ENCODE assay signal across 8 cellular contexts in the genomic region with DNA sequence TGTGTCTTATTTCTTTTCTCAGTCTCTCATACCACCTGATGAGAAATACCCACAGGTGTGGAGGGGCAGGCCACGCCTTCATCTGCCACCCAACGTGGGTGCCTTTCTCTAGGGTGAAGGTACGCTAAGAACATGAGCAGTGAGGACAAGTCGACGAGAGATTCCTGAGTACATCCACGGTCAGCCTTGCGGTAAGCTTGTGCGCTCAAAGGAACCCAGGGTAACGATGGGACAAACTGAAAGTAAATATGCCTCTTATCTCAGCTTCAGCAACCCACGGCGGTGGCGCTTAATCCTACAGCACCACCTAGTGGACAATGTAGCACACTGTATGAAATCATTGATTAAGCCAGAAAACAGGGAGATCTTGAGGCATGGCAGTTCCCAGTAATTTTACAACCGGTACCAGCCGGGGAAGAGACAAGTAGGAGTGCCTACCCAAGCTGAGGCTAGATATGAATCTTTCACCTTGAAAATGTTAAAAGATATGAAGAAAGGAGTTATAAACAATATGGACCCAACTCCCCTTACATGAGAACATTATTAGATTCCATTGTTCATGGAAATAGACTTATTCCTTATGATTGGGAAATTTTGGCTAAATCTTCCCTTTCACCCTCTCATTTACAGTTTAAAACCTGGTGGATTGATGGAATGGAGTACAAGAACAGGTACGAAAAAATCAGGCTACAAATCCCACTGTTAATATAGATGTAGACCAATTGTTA.
DNase-seq lines count a peak whose midpoint lies in the region; ATAC-seq and TF ChIP-seq lines count a peak whose summit lies in the region.

No MANE protein-coding gene starts in this region.

- H3K36me3 Mint-ChIP-seq in nephron (ENCODE audit: low read depth) = peaks cover 38% of the 10 kb centered on the region

- peak overlapping the region in 1 of 3 experiments; percentile 37 for H3K4me3 Mint-ChIP-seq in nephron
- peak overlapping the region; percentile 86 to 91 for H3K4me3 Mint-ChIP-seq in stimulated activated naive CD8-positive, alpha-beta T cell treated with anti-CD3 and anti-CD28 coated beads, Interleukin-15, amount 100 ng/mL, for 72 hours

- H3K9me3 Mint-ChIP-seq in nephron = peaks cover 63% of the 10 kb centered on the region
- H3K9me3 Mint-ChIP-seq in stimulated activated naive CD8-positive, alpha-beta T cell treated with anti-CD3 and anti-CD28 coated beads, Interleukin-15, amount 100 ng/mL, for 72 hours = peaks cover 5 to 15% of the 10 kb centered on the region in 2 donors

- peak overlapping the region in 3 of 4 experiments; percentile 21 to 47 (median 28) for H3K4me3 ChIP-seq in fibroblast of lung (replicated peaks in 1 of 4; ENCODE audit: control extremely low read depth in 1 of 4, insufficient read depth in 1 of 4, low read depth in 3 of 4, low read length in 4 of 4)

- no peaks in the 10 kb centered on the region for H3K79me2 ChIP-seq in fibroblast of lung (ENCODE audit: control insufficient read depth, insufficient read depth, low read length)

- H3K36me3 ChIP-seq in fibroblast of lung (ENCODE audit: control insufficient read depth, insufficient read depth, low read length) = no peaks in the 10 kb centered on the region

- peak overlapping the region; percentile 64 for H3K4me2 ChIP-seq in fibroblast of lung (ENCODE audit: extremely low read depth, insufficient read depth, low read length)

- no peaks in the 10 kb centered on the region for H3K27me3 Mint-ChIP-seq in nephron (ENCODE audit: low read depth)
- H3K27me3 Mint-ChIP-seq in stimulated activated naive CD8-positive, alpha-beta T cell treated with anti-CD3 and anti-CD28 coated beads, Interleukin-15, amount 100 ng/mL, for 72 hours = no peaks in the 10 kb centered on the region

- TF ChIP-seq CTCF in fibroblast of lung (conservative IDR thresholded peaks at IDR 0.05 in 1 of 2, IDR thresholded peaks at IDR 0.05 in 1 of 2; ENCODE audit: low read depth in 1 of 2, low read length in 2 of 2) (peak; percentile 36 to 52), nephron (IDR thresholded peaks at IDR 0.05; ENCODE audit: unreplicated experiment in 3 of 3) (peak; percentile 25 to 35 (median 33))

- H2AFZ ChIP-seq in fibroblast of lung (ENCODE audit: low read length) = peak overlapping the region; percentile 86

- DNase-seq in EH (ENCODE audit: low read depth) (peak; percentile 71), NOMO-1 treated with DMSO at 0.1 percent for 48 hours (lab: John Stamatoyannopoulos, UW; ENCODE audit: unreplicated experiment) (peak; percentile 78), activated T-cell treated with anti-CD3 and anti-CD28 coated beads for 48 hours (ENCODE audit: low read depth) (peak; percentile 42), fibroblast of lung (ENCODE audit: low read depth in 2 of 2) (peak; percentile 47 to 53), dedifferentiated amniotic fluid mesenchymal stem cell (ENCODE audit: extremely low spot score) (no peak)
- peak; percentile 66 to 74 for DNase-seq in stimulated activated naive CD8-positive, alpha-beta T cell treated with anti-CD3 and anti-CD28 coated beads, Interleukin-15, amount 100 ng/mL, for 72 hours

- H3K27ac Mint-ChIP-seq in nephron = no peak overlapping the region
- H3K27ac Mint-ChIP-seq in stimulated activated naive CD8-positive, alpha-beta T cell treated with anti-CD3 and anti-CD28 coated beads, Interleukin-15, amount 100 ng/mL, for 72 hours = peak overlapping the region; percentile 83 to 94

- ATAC-seq in HG03103 (IDR thresholded peaks at IDR 0.05; ENCODE audit: low read depth, unreplicated experiment) = peak; percentile 88
- ATAC-seq in stimulated activated naive CD8-positive, alpha-beta T cell treated with anti-CD3 and anti-CD28 coated beads, Interleukin-15, amount 100 ng/mL, for 72 hours = peak; percentile 91

- H3K9me3 ChIP-seq in fibroblast of lung (ENCODE audit: control insufficient read depth, insufficient read depth, low read depth, low read length) = no peaks in the 10 kb centered on the region

- H3K27me3 ChIP-seq in fibroblast of lung (ENCODE audit: control insufficient read depth, insufficient read depth, low read length) = no peaks in the 10 kb centered on the region

- H3K9ac ChIP-seq in fibroblast of lung (ENCODE audit: insufficient read depth, low read length) = no peak overlapping the region

- H3K27ac ChIP-seq in fibroblast of lung (ENCODE audit: insufficient read depth, low read length) = no peak overlapping the region

- H4K20me1 ChIP-seq in fibroblast of lung (ENCODE audit: control insufficient read depth, extremely low read depth, insufficient read depth, low read length) = no peaks in the 10 kb centered on the region

- no peaks in the 10 kb centered on the region for H3K4me1 ChIP-seq in fibroblast of lung (ENCODE audit: control insufficient read depth, extremely low read depth, insufficient read depth, low read length)

- H3K4me1 Mint-ChIP-seq in nephron = no peaks in the 10 kb centered on the region
- peaks cover 15% of the 10 kb centered on the region for H3K4me1 Mint-ChIP-seq in stimulated activated naive CD8-positive, alpha-beta T cell treated with anti-CD3 and anti-CD28 coated beads, Interleukin-15, amount 100 ng/mL, for 72 hours

Comparison
In these comparisons a context has a peak if more than half of its experiments do, and no peak if none do; other contexts are left out.
1. H3K27ac Mint-ChIP-seq: peak in stimulated activated naive CD8-positive, alpha-beta T cell treated with anti-CD3 and anti-CD28 coated beads, Interleukin-15, amount 100 ng/mL, for 72 hours (2 of 2); none in nephron (0 of 3).